ENCODE assay signal across 1 cellular context in the genomic region with DNA sequence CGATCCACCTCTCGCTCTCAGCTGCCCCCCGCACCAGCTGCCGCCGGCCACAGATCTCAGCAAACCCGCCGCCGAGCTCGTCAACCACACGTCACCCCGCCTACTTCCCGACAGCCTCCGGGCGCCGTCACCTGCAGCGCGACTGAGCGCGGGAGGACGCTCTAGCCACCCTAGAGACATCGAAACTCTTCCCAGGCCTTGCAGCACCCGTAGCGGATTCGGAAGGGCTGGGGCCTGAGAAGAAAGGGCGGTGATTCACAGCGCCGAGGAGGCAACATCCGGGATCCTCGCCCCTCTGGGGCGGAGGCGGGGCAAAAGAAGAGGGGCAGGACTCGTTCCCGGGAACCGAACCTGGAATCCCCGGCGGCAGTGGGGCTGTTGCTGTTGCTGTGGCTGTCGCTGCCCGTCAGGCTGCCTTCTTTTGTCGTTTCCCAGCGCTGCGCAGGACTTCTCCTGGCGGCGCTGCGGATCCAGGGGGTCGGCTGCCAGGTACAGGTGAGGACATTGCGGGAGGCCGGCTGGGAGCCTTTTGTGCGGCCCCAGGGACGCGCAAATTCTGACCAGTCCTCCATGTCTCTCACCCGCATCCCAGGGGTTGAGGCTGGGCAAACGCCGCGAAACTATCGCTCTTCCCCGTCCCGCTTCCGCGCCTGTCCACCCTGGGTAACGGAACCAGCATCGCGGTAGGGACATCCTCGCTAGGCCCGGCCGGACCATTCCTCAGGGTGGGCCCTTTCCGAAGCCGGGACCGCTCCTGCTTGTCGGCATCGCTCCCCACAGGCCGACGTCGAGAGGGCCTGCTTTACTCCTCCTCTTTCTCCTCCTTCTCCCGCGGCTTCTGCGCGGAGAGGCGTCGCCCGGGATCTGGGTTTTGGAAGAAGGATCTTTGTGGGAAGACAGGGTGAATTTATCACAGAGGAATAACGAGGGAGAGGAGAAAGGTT.
A peak's percentile ranks its signal among the peaks of the same experiment; 100 is the strongest.
TF ChIP-seq lines count a peak whose summit lies in the region.

TSS of gene RO60 (plus strand) at position 331 of the 944 bp plus-strand sequence. CDS start 9,443 bp downstream, outside the sequence.
A gene with protein sequence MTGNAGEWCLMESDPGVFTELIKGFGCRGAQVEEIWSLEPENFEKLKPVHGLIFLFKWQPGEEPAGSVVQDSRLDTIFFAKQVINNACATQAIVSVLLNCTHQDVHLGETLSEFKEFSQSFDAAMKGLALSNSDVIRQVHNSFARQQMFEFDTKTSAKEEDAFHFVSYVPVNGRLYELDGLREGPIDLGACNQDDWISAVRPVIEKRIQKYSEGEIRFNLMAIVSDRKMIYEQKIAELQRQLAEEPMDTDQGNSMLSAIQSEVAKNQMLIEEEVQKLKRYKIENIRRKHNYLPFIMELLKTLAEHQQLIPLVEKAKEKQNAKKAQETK (minus strand): TSS at position 79 of the 944 bp plus-strand sequence. CDS start 100 bp downstream, outside the sequence.

TF ChIP-seq in IMR-90, 13 proteins besides CTCF, POLR2A, EP300 and RAD21 (continued from another document):
- TF ChIP-seq SMC3 (IDR thresholded peaks at IDR 0.05; ENCODE audit: low read depth, low read length) = no peak
- peak; percentile 38; the same call in 1 of the 2 replicates for TF ChIP-seq FOS (IDR thresholded peaks at IDR 0.05; ENCODE audit: low read depth, low read length)
